ENCODE assay signal across 8 cellular contexts in genomic region chr2:191675807-191676667, GRCh38. TPM values are rescaled to one million over a fixed set of nuclear protein-coding genes. Genes with fewer than 3 reads are reported as not detected.
DNase-seq lines count a peak whose midpoint lies in the region; ATAC-seq, FAIRE-seq and TF ChIP-seq lines count a peak whose summit lies in the region.

No MANE protein-coding gene starts in this region.

- H3K4me3 Mint-ChIP-seq in activated T-helper 17 cell treated with anti-CD3 and anti-CD28 coated beads, Interleukin-2, amount 50 U/mL, for 72 hours, result peak overlapping the region; percentile 88

- peaks cover 10% of the 10 kb centered on the region for H3K4me1 ChIP-seq in hepatocyte (ENCODE audit: insufficient read depth)

- FAIRE-seq in RCC 7860 (lab: Jason Lieb, UNC), result no peak

- H3K36me3 Mint-ChIP-seq in activated T-helper 17 cell treated with anti-CD3 and anti-CD28 coated beads, Interleukin-2, amount 50 U/mL, for 72 hours (ENCODE audit: low read depth), result peaks cover 40% of the 10 kb centered on the region

- peak overlapping the region; percentile 98 for H3K27ac ChIP-seq in hepatocyte

- H3K9me3 ChIP-seq in hepatocyte (ENCODE audit: low read depth), result no peaks in the 10 kb centered on the region

- peaks cover 8% of the 10 kb centered on the region for H3K79me2 ChIP-seq in hepatocyte

- DNase-seq in NOMO-1 treated with dmso at 0.1 percent for 144 hours (lab: John Stamatoyannopoulos, UW; ENCODE audit: unreplicated experiment) (peak; percentile 90), hepatocyte (ENCODE audit: low spot score) (no peak), RCC 7860 (ENCODE audit: low spot score) (no peak), inferior parietal cortex (ENCODE audit: extremely low spot score) (no peak)
- peak; percentile 30 for DNase-seq in stimulated activated CD8-positive, alpha-beta memory T cell treated with anti-CD3 and anti-CD28 coated beads, Interleukin-15, amount 100 ng/mL, for 1 hour (ENCODE audit: low read depth)

- no peaks in the 10 kb centered on the region for H3K27me3 Mint-ChIP-seq in activated T-helper 17 cell treated with anti-CD3 and anti-CD28 coated beads, Interleukin-2, amount 50 U/mL, for 72 hours

- H3K27ac Mint-ChIP-seq in activated T-helper 17 cell treated with anti-CD3 and anti-CD28 coated beads, Interleukin-2, amount 50 U/mL, for 72 hours, result peak overlapping the region; percentile 100

- no peak overlapping the region for H2AFZ ChIP-seq in hepatocyte

- H3K27me3 ChIP-seq in hepatocyte, result no peaks in the 10 kb centered on the region

- no peak overlapping the region for H3K4me3 ChIP-seq in hepatocyte

- H3K4me1 Mint-ChIP-seq in activated T-helper 17 cell treated with anti-CD3 and anti-CD28 coated beads, Interleukin-2, amount 50 U/mL, for 72 hours, result peaks cover 18% of the 10 kb centered on the region

- WGBS in hepatocyte (ENCODE audit: low lambda C conversion rate, missing lambda C conversion rate), result 77% methylated on average over 3 of the region's 3 CpGs

- H4K20me1 ChIP-seq in hepatocyte (ENCODE audit: insufficient read depth, poor library complexity, severe bottlenecking), result no peaks in the 10 kb centered on the region

- H3K36me3 ChIP-seq in hepatocyte (replicated peaks; ENCODE audit: insufficient read depth, low read depth), result no peaks in the 10 kb centered on the region

- H3K4me2 ChIP-seq in hepatocyte, result peak overlapping the region; percentile 77

- H3K9me2 ChIP-seq in hepatocyte (replicated peaks; ENCODE audit: insufficient read depth), result no peaks in the 10 kb centered on the region

- no peaks in the 10 kb centered on the region for H3K9me3 Mint-ChIP-seq in activated T-helper 17 cell treated with anti-CD3 and anti-CD28 coated beads, Interleukin-2, amount 50 U/mL, for 72 hours

- TF ChIP-seq CTCF in hepatocyte (IDR thresholded peaks at IDR 0.05; ENCODE audit: poor library complexity), result no peak

- ATAC-seq in GM18498 (IDR thresholded peaks at IDR 0.05; ENCODE audit: unreplicated experiment) (peak; percentile 56), HG02571 (IDR thresholded peaks at IDR 0.05; ENCODE audit: unreplicated experiment) (peak; percentile 48)
- ATAC-seq in activated T-helper 17 cell treated with anti-CD3 and anti-CD28 coated beads, Interleukin-2, amount 50 U/mL, for 72 hours (replicated peaks), result peak; percentile 32

RNA-seq across cellular contexts. Expression of gene NABP1, which starts 1.9 kb away (rescaled TPM):
- total RNA-seq in activated T-helper 17 cell treated with anti-CD3 and anti-CD28 coated beads, Interleukin-2, amount 50 U/mL, for 72 hours, result 10 to 100 TPM; 81.6 to 98.4 TPM
- total RNA-seq in hepatocyte, result 36.1 and 40.0 TPM in 2 replicates
- polyA plus RNA-seq in hepatocyte, result 19.6 and 27.2 TPM in 2 replicates

Comparison
In these comparisons a context has a peak if more than half of its experiments do, and no peak if none do; other contexts are left out.
1. DNase-seq: peak in NOMO-1 treated with dmso at 0.1 percent for 144 hours (single experiment) and stimulated activated CD8-positive, alpha-beta memory T cell treated with anti-CD3 and anti-CD28 coated beads, Interleukin-15, amount 100 ng/mL, for 1 hour (single experiment); none in hepatocyte (single experiment), RCC 7860 (single experiment) and inferior parietal cortex (single experiment).
2. Peak in every context shown above with its lines, with median percentiles within 50 percentile points of each other: ATAC-seq.